In the genomic region with DNA sequence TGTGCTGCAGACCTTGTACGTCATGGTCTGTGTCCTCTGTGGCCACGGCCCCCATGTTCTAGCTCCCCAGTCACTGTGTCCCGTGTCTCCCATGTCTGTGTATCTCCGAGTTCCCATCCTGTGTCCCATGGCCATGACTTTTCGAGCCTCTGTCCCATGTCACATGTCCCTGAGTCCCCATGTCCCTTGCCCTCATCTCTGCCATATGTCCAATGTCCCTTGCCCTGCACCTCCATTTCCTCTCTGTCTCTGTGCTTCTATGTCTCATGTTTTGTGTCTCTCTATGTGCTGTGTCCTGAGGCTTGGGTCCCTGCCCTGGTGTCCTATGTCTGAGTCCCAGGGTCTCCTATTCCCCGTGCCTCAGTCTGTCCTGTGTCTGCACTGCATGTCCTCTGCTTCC, we compare ENCODE assay signal across 34 cellular contexts. TPM values are rescaled to one million over a fixed set of nuclear protein-coding genes. Genes with fewer than 3 reads are reported as not detected.
"Had no signal": no experiment of that assay in that cellular context is flagged by ENCODE, and none has a peak within 500 bp of the region (broad histone marks: within the 10 kb centered on the region; RNA-seq: fewer than 3 reads in every experiment).

No MANE protein-coding gene starts in this region.

- H3K27ac Mint-ChIP-seq: activated CD4-positive, alpha-beta memory T cell treated with anti-CD3 and anti-CD28 coated beads, Interleukin-2, amount 10 ng/mL, durations not matched to agents 7 days and 5 days; activated CD8-positive, alpha-beta memory T cell treated with anti-CD3 and anti-CD28 coated beads, Interleukin-2, amount 10 ng/mL, durations not matched to agents 7 days and 5 days; activated T-helper 2 cell treated with anti-CD3 and anti-CD28 coated beads, Interferon-gamma antibody, Interleukin-2, Interleukin-4, amounts not matched to agents 10 μg/mL and 5 μg/mL and 100 μg/mL, durations not matched to agents 14 hours and 24 hours and 36 hours had no signal

- H3K9me3 ChIP-seq: body of pancreas, breast epithelium had no signal

- ATAC-seq: activated CD8-positive, alpha-beta memory T cell treated with anti-CD3 and anti-CD28 coated beads, Interleukin-2, amount 10 ng/mL, durations not matched to agents 7 days and 5 days; Panc1 had no signal

- H3K27me3 ChIP-seq: body of pancreas had no signal

- DNase-seq: activated CD4-positive, alpha-beta memory T cell treated with anti-CD3 and anti-CD28 coated beads, Interleukin-2, amount 10 ng/mL, durations not matched to agents 7 days and 5 days; activated CD4-positive, alpha-beta T cell treated with anti-CD3 and anti-CD28 coated beads for 1 hour; activated CD4-positive, alpha-beta T cell treated with anti-CD3 and anti-CD28 coated beads for 48 hours; activated CD4-positive, CD25-positive, alpha-beta regulatory T cell; activated CD8-positive, alpha-beta memory T cell treated with anti-CD3 and anti-CD28 coated beads for 24 hours; activated CD8-positive, alpha-beta memory T cell treated with anti-CD3 and anti-CD28 coated beads, Interleukin-2, amount 10 ng/mL, durations not matched to agents 7 days and 5 days; activated CD8-positive, alpha-beta memory T cell treated with anti-CD3 and anti-CD28 coated beads, Interleukin-2, amount 50 U/mL, for 48 hours; activated gamma-delta T cell; activated naive CD4-positive, alpha-beta T cell treated with Interleukin-2 at 50 U/mL for 16 hours; activated naive CD8-positive, alpha-beta T cell treated with anti-CD3 and anti-CD28 coated beads, Interleukin-2, amount 10 ng/mL, durations not matched to agents 7 days and 5 days; amygdala; NCI-H1092 treated with DMSO at 0.1 percent for 48 hours; NCI-H1417; NCI-H146; NCI-H187; NCI-H2029 treated with DMSO at 0.1 percent for 48 hours; NCI-H226; NCI-H446 treated with DMSO at 0.1 percent for 48 hours; NCI-H524 treated with DMSO at 0.1 percent for 48 hours; SW 1271; T-helper 1 cell; T1000; WERI-Rb-1 had no signal

- H3K4me1 ChIP-seq: breast epithelium had no signal

- H3K36me3 ChIP-seq: breast epithelium, WERI-Rb-1 had no signal

- H3K4me3 Mint-ChIP-seq: activated CD4-positive, alpha-beta memory T cell treated with anti-CD3 and anti-CD28 coated beads, Interleukin-2, amount 10 ng/mL, durations not matched to agents 7 days and 5 days; activated CD8-positive, alpha-beta memory T cell treated with anti-CD3 and anti-CD28 coated beads, Interleukin-2, amount 10 ng/mL, durations not matched to agents 7 days and 5 days; activated naive CD4-positive, alpha-beta T cell treated with anti-CD3 and anti-CD28 coated beads, Interleukin-2, amount 50 U/mL, for 24 hours; activated naive CD8-positive, alpha-beta T cell treated with anti-CD3 and anti-CD28 coated beads, Interleukin-2, amount 10 ng/mL, durations not matched to agents 7 days and 5 days had no signal

- H3K9me3 Mint-ChIP-seq: activated CD4-positive, alpha-beta memory T cell treated with anti-CD3 and anti-CD28 coated beads, Interleukin-2, amount 10 ng/mL, durations not matched to agents 7 days and 5 days; activated naive CD4-positive, alpha-beta T cell treated with anti-CD3 and anti-CD28 coated beads, Interleukin-2, amount 50 U/mL, for 24 hours; activated naive CD8-positive, alpha-beta T cell treated with anti-CD3 and anti-CD28 coated beads, Interleukin-2, amount 10 ng/mL, durations not matched to agents 7 days and 5 days; activated T-helper 2 cell treated with anti-CD3 and anti-CD28 coated beads, Interferon-gamma antibody, Interleukin-2, Interleukin-4, amounts not matched to agents 10 μg/mL and 5 μg/mL and 100 μg/mL, durations not matched to agents 14 hours and 24 hours and 36 hours had no signal

- H3K27ac ChIP-seq: breast epithelium, WERI-Rb-1 had no signal

- H3K4me3 ChIP-seq: body of pancreas, breast epithelium had no signal

- H3K36me3 Mint-ChIP-seq: activated CD8-positive, alpha-beta memory T cell treated with anti-CD3 and anti-CD28 coated beads, Interleukin-2, amount 10 ng/mL, durations not matched to agents 7 days and 5 days; activated naive CD8-positive, alpha-beta T cell treated with anti-CD3 and anti-CD28 coated beads, Interleukin-2, amount 10 ng/mL, durations not matched to agents 7 days and 5 days had no signal

RNA-seq across cellular contexts. Expression of a gene that starts 2.0 kb away (rescaled TPM):
- total RNA-seq: activated CD4-positive, alpha-beta memory T cell treated with anti-CD3 and anti-CD28 coated beads, Interleukin-2, amount 10 ng/mL, durations not matched to agents 7 days and 5 days; activated CD8-positive, alpha-beta memory T cell treated with anti-CD3 and anti-CD28 coated beads, Interleukin-2, amount 10 ng/mL, durations not matched to agents 7 days and 5 days; activated naive CD8-positive, alpha-beta T cell treated with anti-CD3 and anti-CD28 coated beads, Interleukin-2, amount 10 ng/mL, durations not matched to agents 7 days and 5 days; activated T-helper 2 cell treated with anti-CD3 and anti-CD28 coated beads, Interferon-gamma antibody, Interleukin-2, Interleukin-4, amounts not matched to agents 10 μg/mL and 5 μg/mL and 100 μg/mL, durations not matched to agents 14 hours and 24 hours and 36 hours; astrocyte; breast epithelium; cardiac septum; M059J; T-helper 2 cell treated with Interferon-gamma antibody and Interleukin-4, amounts not matched to agents 100 ng/mL and 5 ng/mL, for 36 hours had no signal

RNA-seq across cellular contexts. Expression of a gene that starts 24.5 kb away (rescaled TPM):
- total RNA-seq: activated CD4-positive, alpha-beta memory T cell treated with anti-CD3 and anti-CD28 coated beads, Interleukin-2, amount 10 ng/mL, durations not matched to agents 7 days and 5 days; activated CD8-positive, alpha-beta memory T cell treated with anti-CD3 and anti-CD28 coated beads, Interleukin-2, amount 10 ng/mL, durations not matched to agents 7 days and 5 days; activated naive CD8-positive, alpha-beta T cell treated with anti-CD3 and anti-CD28 coated beads, Interleukin-2, amount 10 ng/mL, durations not matched to agents 7 days and 5 days; activated T-helper 2 cell treated with anti-CD3 and anti-CD28 coated beads, Interferon-gamma antibody, Interleukin-2, Interleukin-4, amounts not matched to agents 10 μg/mL and 5 μg/mL and 100 μg/mL, durations not matched to agents 14 hours and 24 hours and 36 hours; astrocyte; body of pancreas; breast epithelium; cardiac septum; M059J; RPMI7951; T-helper 2 cell treated with Interferon-gamma antibody and Interleukin-4, amounts not matched to agents 100 ng/mL and 5 ng/mL, for 36 hours had no signal
- polyA plus RNA-seq: adipose tissue had no signal

RNA-seq across cellular contexts. Expression of a gene that starts 28.2 kb away (rescaled TPM):
- total RNA-seq: activated CD4-positive, alpha-beta memory T cell treated with anti-CD3 and anti-CD28 coated beads, Interleukin-2, amount 10 ng/mL, durations not matched to agents 7 days and 5 days; activated CD8-positive, alpha-beta memory T cell treated with anti-CD3 and anti-CD28 coated beads, Interleukin-2, amount 10 ng/mL, durations not matched to agents 7 days and 5 days; activated naive CD8-positive, alpha-beta T cell treated with anti-CD3 and anti-CD28 coated beads, Interleukin-2, amount 10 ng/mL, durations not matched to agents 7 days and 5 days; activated T-helper 2 cell treated with anti-CD3 and anti-CD28 coated beads, Interferon-gamma antibody, Interleukin-2, Interleukin-4, amounts not matched to agents 10 μg/mL and 5 μg/mL and 100 μg/mL, durations not matched to agents 14 hours and 24 hours and 36 hours; astrocyte; body of pancreas; breast epithelium; cardiac septum; M059J; RPMI7951; T-helper 2 cell treated with Interferon-gamma antibody and Interleukin-4, amounts not matched to agents 100 ng/mL and 5 ng/mL, for 36 hours had no signal
- polyA plus RNA-seq: adipose tissue had no signal

RNA-seq across cellular contexts. Expression of a gene that starts 33.3 kb away (rescaled TPM):
- total RNA-seq: activated CD4-positive, alpha-beta memory T cell treated with anti-CD3 and anti-CD28 coated beads, Interleukin-2, amount 10 ng/mL, durations not matched to agents 7 days and 5 days; activated CD8-positive, alpha-beta memory T cell treated with anti-CD3 and anti-CD28 coated beads, Interleukin-2, amount 10 ng/mL, durations not matched to agents 7 days and 5 days; activated naive CD8-positive, alpha-beta T cell treated with anti-CD3 and anti-CD28 coated beads, Interleukin-2, amount 10 ng/mL, durations not matched to agents 7 days and 5 days; activated T-helper 2 cell treated with anti-CD3 and anti-CD28 coated beads, Interferon-gamma antibody, Interleukin-2, Interleukin-4, amounts not matched to agents 10 μg/mL and 5 μg/mL and 100 μg/mL, durations not matched to agents 14 hours and 24 hours and 36 hours; body of pancreas; breast epithelium; cardiac septum; RPMI7951; T-helper 2 cell treated with Interferon-gamma antibody and Interleukin-4, amounts not matched to agents 100 ng/mL and 5 ng/mL, for 36 hours had no signal
